ENCODE assay signal across 13 cellular contexts in genomic region chr3:197807969-197808587, GRCh38. TPM values are rescaled to one million over a fixed set of nuclear protein-coding genes. Genes with fewer than 3 reads are reported as not detected.
DNase-seq lines count a peak whose midpoint lies in the region; ATAC-seq and TF ChIP-seq lines count a peak whose summit lies in the region.
"Had no signal": no experiment of that assay in that cellular context is flagged by ENCODE, and none has a peak within 500 bp of the region (broad histone marks: within the 10 kb centered on the region; RNA-seq: fewer than 3 reads in every experiment).

No MANE protein-coding gene starts in this region.

- H3K4me2 ChIP-seq in PC-9, result no peak overlapping the region

- CTCF ChIA-PET in Calu3 (lab: Charles Lee), result no interaction called here
- CTCF ChIA-PET in PC-9 (lab: Charles Lee), result no interaction called here

- no peaks in the 10 kb centered on the region for H3K27me3 Mint-ChIP-seq in Calu3 (ENCODE audit: unreplicated experiment)

- H3F3A ChIP-seq in PC-9 (ENCODE audit: insufficient read depth, low read depth), result no peaks in the 10 kb centered on the region; the same call in none of the 2 replicates

- no peaks in the 10 kb centered on the region for H3K36me3 Mint-ChIP-seq in Calu3 (ENCODE audit: insufficient read depth, unreplicated experiment)

- H3K36me3 ChIP-seq in PC-9 (ENCODE audit: low read depth) (peaks cover 7% of the 10 kb centered on the region; the same call in 1 of the 2 replicates), esophagus (ENCODE audit: control insufficient read depth in 2 of 2, insufficient read depth in 2 of 2, low read length in 1 of 2) (no peaks in the 10 kb centered on the region), sigmoid colon (no peaks in the 10 kb centered on the region)

- peak overlapping the region; percentile 18 for H3K27ac Mint-ChIP-seq in Calu3 (ENCODE audit: unreplicated experiment)

- peaks cover 28% of the 10 kb centered on the region for H4K20me1 ChIP-seq in PC-9 (ENCODE audit: insufficient read depth)

- TF ChIP-seq POLR2A in sigmoid colon (IDR thresholded peaks at IDR 0.05), result no peak

- H3K9me3 ChIP-seq in PC-9 (ENCODE audit: insufficient read depth, low read depth) (no peaks in the 10 kb centered on the region), esophagus (ENCODE audit: control insufficient read depth in 2 of 2, insufficient read depth in 1 of 2, low read depth in 1 of 2, low read length in 1 of 2) (no peaks in the 10 kb centered on the region), sigmoid colon (no peaks in the 10 kb centered on the region)

- H3K27ac ChIP-seq in PC-9 (peak overlapping the region; percentile 3; the same call in 1 of the 2 replicates), esophagus (ENCODE audit: low read depth in 2 of 2, low read length in 1 of 2) (peak overlapping the region; percentile 37 to 48), sigmoid colon (peak overlapping the region; percentile 43 to 79 (median 72))

- no peaks in the 10 kb centered on the region; the same call in 1 of the 2 replicates for H3K9me2 ChIP-seq in PC-9 (ENCODE audit: insufficient read depth)

- H2AFZ ChIP-seq in PC-9, result no peak overlapping the region

- no peak overlapping the region for H3K4me3 Mint-ChIP-seq in Calu3 (ENCODE audit: low read depth, unreplicated experiment)

- no peak for ATAC-seq in HG03571 (IDR thresholded peaks at IDR 0.05; ENCODE audit: unreplicated experiment)
- ATAC-seq: HepG2 had no signal

- intact Hi-C loops in Calu3 (cut with micrococcal nuclease; ENCODE audit: unreplicated experiment), result no loop called here
- intact Hi-C loops in PC-9 (cut with micrococcal nuclease; ENCODE audit: unreplicated experiment), result no loop called here
- intact Hi-C loops in sigmoid colon (cut with DNase I), result no loop called here

- no peak for TF ChIP-seq EP300 in sigmoid colon (IDR thresholded peaks at IDR 0.05)

- WGBS in esophagus, 2 donors, result 83 to 85% methylated on average over 4 of the region's 4 CpGs
- 78 to 81% methylated on average over 4 of the region's 4 CpGs for WGBS in sigmoid colon, 2 donors

- TF ChIP-seq CTCF in Calu3 (IDR thresholded peaks at IDR 0.05; ENCODE audit: unreplicated experiment), result no peak
- no peak for TF ChIP-seq CTCF in PC-9 (conservative IDR thresholded peaks at IDR 0.05)
- no peak for TF ChIP-seq CTCF in sigmoid colon (IDR thresholded peaks at IDR 0.05)

- H3K4me3 ChIP-seq in PC-9 (no peak overlapping the region), esophagus (ENCODE audit: low read depth in 1 of 2, low read length in 2 of 2) (no peak overlapping the region), sigmoid colon (no peak overlapping the region)

- no TSS peak for BruUV-seq in Calu3 (replicated peaks; lab: Mats Ljungman, UMichigan)
- BruUV-seq in PC-9 (replicated peaks; lab: Mats Ljungman, UMichigan), result no TSS peak

- POLR2A ChIA-PET in PC-9 (lab: Charles Lee; ENCODE audit: unreplicated experiment), result interaction anchor here (0.7 kb wide), 1 partner anchor 1441 kb away, joined by 4 read pairs; no protein-coding TSS in a partner anchor

- H3K4me1 Mint-ChIP-seq in Calu3 (ENCODE audit: low read depth, unreplicated experiment), result no peaks in the 10 kb centered on the region

- no peaks in the 10 kb centered on the region for H3K9me3 Mint-ChIP-seq in Calu3 (ENCODE audit: low read depth, unreplicated experiment)

- no peaks in the 10 kb centered on the region for H3K27me3 ChIP-seq in PC-9 (ENCODE audit: insufficient read depth, low read depth)
- no peaks in the 10 kb centered on the region for H3K27me3 ChIP-seq in esophagus (ENCODE audit: control insufficient read depth in 1 of 2, insufficient read depth in 2 of 2, low read length in 2 of 2)
- no peaks in the 10 kb centered on the region for H3K27me3 ChIP-seq in sigmoid colon

- DNase-seq in Calu3, result no peak
- DNase-seq in PC-9, result no peak
- no peak for DNase-seq in sigmoid colon
- no peak for DNase-seq in HK-2 (ENCODE audit: unreplicated experiment)
- no peak for DNase-seq in activated effector memory CD4-positive, alpha-beta T cell treated with anti-CD3 and anti-CD28 coated beads, Interleukin-2, amount 50 U/mL, for 16 hours
- DNase-seq in activated CD8-positive, alpha-beta memory T cell treated with anti-CD3 and anti-CD28 coated beads, Interleukin-2, amount 50 U/mL, for 4 hours, result no peak
- DNase-seq: activated naive CD4-positive, alpha-beta T cell; DND-41; mammary epithelial cell; stimulated activated CD4-positive, alpha-beta T cell treated with anti-CD3 and anti-CD28 coated beads, Interleukin-2, amount 100 ng/mL, for 24 hours had no signal

- H3K79me2 ChIP-seq in PC-9 (ENCODE audit: low read depth), result peaks cover 90% of the 10 kb centered on the region

- H3K4me1 ChIP-seq in PC-9 (replicated peaks; ENCODE audit: insufficient read depth) (no peaks in the 10 kb centered on the region; the same call in 1 of the 2 replicates), esophagus (ENCODE audit: control insufficient read depth in 2 of 2, insufficient read depth in 2 of 2, low read length in 1 of 2) (no peaks in the 10 kb centered on the region), sigmoid colon (peaks cover 0 to 45% (median 32%) of the 10 kb centered on the region in 4 donors)

RNA-seq across cellular contexts. Expression of gene LRCH3, which starts 17.0 kb away (rescaled TPM):
- total RNA-seq in Calu3 (2022), result 39.4 and 44.6 TPM in 2 replicates
- 51.9 and 71.5 TPM in 2 replicates for total RNA-seq in PC-9 (2021)
- polyA plus RNA-seq in esophagus, result 10 to 100 TPM in 1 of 2 donors, 1 to 10 TPM in 1; 7.0 to 13.1 TPM
- total RNA-seq in sigmoid colon, result 100 to 1,000 TPM in 1 of 4 donors, 10 to 100 TPM in 3; 44.7 to 154 (median 49.4) TPM
- polyA plus RNA-seq in sigmoid colon, result 10 to 100 TPM in 1 of 3 donors, 1 to 10 TPM in 2; 4.8 to 15.7 (median 5.5) TPM

RNA-seq across cellular contexts. Expression of gene FYTTD1, which starts 58.4 kb away (rescaled TPM):
- total RNA-seq in Calu3 (2022) (37.4 and 37.6 TPM in 2 replicates), PC-9 (2021) (75.4 and 78.3 TPM in 2 replicates), sigmoid colon (10 to 100 TPM; 46.4 to 63.9 (median 51.8) TPM)
- polyA plus RNA-seq in esophagus (10 to 100 TPM; 11.2 to 17.8 TPM), sigmoid colon (10 to 100 TPM; 11.4 to 15.7 (median 13.2) TPM)

Comparison
In these comparisons a context has a peak if more than half of its experiments do, and no peak if none do; other contexts are left out.
1. H3K27ac ChIP-seq: peak in every context shown above with its lines; median percentile 72 in sigmoid colon; 42 in esophagus; 3 in PC-9.